16 cellular contexts compared by ENCODE assay signal in genomic region chr1:52677407-52677806, GRCh38. TPM values are rescaled to one million over a fixed set of nuclear protein-coding genes. Genes with fewer than 3 reads are reported as not detected.
DNase-seq lines count a peak whose midpoint lies in the region; ATAC-seq lines count a peak whose summit lies in the region.
"Had no signal": no experiment of that assay in that cellular context is flagged by ENCODE, and none has a peak within 500 bp of the region (broad histone marks: within the 10 kb centered on the region; RNA-seq: fewer than 3 reads in every experiment).

No MANE protein-coding gene starts in this region.

- H3K4me1 Mint-ChIP-seq in activated naive CD4-positive, alpha-beta T cell treated with anti-CD3 and anti-CD28 coated beads, Interleukin-2, amount 10 ng/mL, durations not matched to agents 7 days and 5 days: peaks cover 14% of the 10 kb centered on the region
- H3K4me1 Mint-ChIP-seq in stimulated activated memory B cell treated with anti-CD40 and anti-IgM and Interleukin-4, amounts not matched to agents 10 μg/mL and 1 μg/mL and 100 μg/mL, for 72 hours: peaks cover 28% of the 10 kb centered on the region
- peaks cover 16% of the 10 kb centered on the region for H3K4me1 Mint-ChIP-seq in activated CD4-positive, alpha-beta T cell treated with anti-CD3 and anti-CD28 coated beads, Interleukin-2, amount 10 ng/mL, durations not matched to agents 7 days and 5 days

- H3K27me3 Mint-ChIP-seq in activated naive CD4-positive, alpha-beta T cell treated with anti-CD3 and anti-CD28 coated beads, Interleukin-2, amount 10 ng/mL, durations not matched to agents 7 days and 5 days: no peaks in the 10 kb centered on the region
- H3K27me3 Mint-ChIP-seq in stimulated activated memory B cell treated with anti-CD40 and anti-IgM and Interleukin-4, amounts not matched to agents 10 μg/mL and 1 μg/mL and 100 μg/mL, for 72 hours: no peaks in the 10 kb centered on the region
- H3K27me3 Mint-ChIP-seq in activated CD4-positive, alpha-beta T cell treated with anti-CD3 and anti-CD28 coated beads, Interleukin-2, amount 10 ng/mL, durations not matched to agents 7 days and 5 days: no peaks in the 10 kb centered on the region
- H3K27me3 Mint-ChIP-seq: activated CD4-positive, alpha-beta T cell treated with anti-CD3 and anti-CD28 coated beads for 36 hours; activated naive CD8-positive, alpha-beta T cell treated with anti-CD3 and anti-CD28 coated beads, Interleukin-2, amount 50 U/mL, for 24 hours; T-cell had no signal

- H3K36me3 Mint-ChIP-seq in activated naive CD4-positive, alpha-beta T cell treated with anti-CD3 and anti-CD28 coated beads, Interleukin-2, amount 10 ng/mL, durations not matched to agents 7 days and 5 days: peaks cover 17% of the 10 kb centered on the region
- peaks cover 31% of the 10 kb centered on the region for H3K36me3 Mint-ChIP-seq in stimulated activated memory B cell treated with anti-CD40 and anti-IgM and Interleukin-4, amounts not matched to agents 10 μg/mL and 1 μg/mL and 100 μg/mL, for 72 hours
- H3K36me3 Mint-ChIP-seq in activated CD4-positive, alpha-beta T cell treated with anti-CD3 and anti-CD28 coated beads, Interleukin-2, amount 10 ng/mL, durations not matched to agents 7 days and 5 days (ENCODE audit: low read depth): peaks cover 5% of the 10 kb centered on the region

- DNase-seq in activated naive CD4-positive, alpha-beta T cell treated with anti-CD3 and anti-CD28 coated beads, Interleukin-2, amount 10 ng/mL, durations not matched to agents 7 days and 5 days: no peak
- DNase-seq in activated naive CD4-positive, alpha-beta T cell (lab: John Stamatoyannopoulos, UW): no peak
- DNase-seq in amniotic epithelial cell (ENCODE audit: low read depth) (peak; percentile 78), left lobe of liver (ENCODE audit: low spot score) (peak; percentile 85), UCSD-AML1 (lab: John Stamatoyannopoulos, UW; ENCODE audit: unreplicated experiment) (no peak)
- no peak for DNase-seq in activated CD4-positive, alpha-beta T cell treated with anti-CD3 and anti-CD28 coated beads, Interleukin-2, amount 10 ng/mL, durations not matched to agents 7 days and 5 days
- DNase-seq: activated CD4-positive, alpha-beta T cell treated with anti-CD3 and anti-CD28 coated beads for 36 hours; activated naive CD8-positive, alpha-beta T cell treated with anti-CD3 and anti-CD28 coated beads, Interleukin-2, amount 50 U/mL, for 24 hours; glutamatergic neuron; NCI-H2081; stimulated activated CD4-positive, alpha-beta T cell treated with anti-CD3 and anti-CD28 coated beads, Interleukin-1b, Interleukin-23, amount 100 ng/mL, for 48 hours; T-cell had no signal

- no peaks in the 10 kb centered on the region for H3K9me3 Mint-ChIP-seq in activated naive CD4-positive, alpha-beta T cell treated with anti-CD3 and anti-CD28 coated beads, Interleukin-2, amount 10 ng/mL, durations not matched to agents 7 days and 5 days
- H3K9me3 Mint-ChIP-seq in stimulated activated memory B cell treated with anti-CD40 and anti-IgM and Interleukin-4, amounts not matched to agents 10 μg/mL and 1 μg/mL and 100 μg/mL, for 72 hours: no peaks in the 10 kb centered on the region
- no peaks in the 10 kb centered on the region for H3K9me3 Mint-ChIP-seq in activated CD4-positive, alpha-beta T cell treated with anti-CD3 and anti-CD28 coated beads, Interleukin-2, amount 10 ng/mL, durations not matched to agents 7 days and 5 days
- H3K9me3 Mint-ChIP-seq: activated naive CD8-positive, alpha-beta T cell treated with anti-CD3 and anti-CD28 coated beads, Interleukin-2, amount 50 U/mL, for 24 hours; T-cell had no signal

- peak; percentile 91 for ATAC-seq in left lobe of liver
- ATAC-seq in stimulated activated memory B cell treated with anti-CD40 and anti-IgM and Interleukin-4, amounts not matched to agents 10 μg/mL and 1 μg/mL and 100 μg/mL, for 72 hours: no peak
- no peak for ATAC-seq in HG02970 (IDR thresholded peaks at IDR 0.05; ENCODE audit: low FRiP score, unreplicated experiment)
- ATAC-seq: activated CD4-positive, alpha-beta T cell treated with anti-CD3 and anti-CD28 coated beads for 36 hours; activated naive CD8-positive, alpha-beta T cell treated with anti-CD3 and anti-CD28 coated beads, Interleukin-2, amount 50 U/mL, for 24 hours; T-cell had no signal

- H3K27ac Mint-ChIP-seq in activated naive CD4-positive, alpha-beta T cell treated with anti-CD3 and anti-CD28 coated beads, Interleukin-2, amount 10 ng/mL, durations not matched to agents 7 days and 5 days: peak overlapping the region; percentile 5
- peak overlapping the region; percentile 15 for H3K27ac Mint-ChIP-seq in stimulated activated memory B cell treated with anti-CD40 and anti-IgM and Interleukin-4, amounts not matched to agents 10 μg/mL and 1 μg/mL and 100 μg/mL, for 72 hours
- H3K27ac Mint-ChIP-seq in activated CD4-positive, alpha-beta T cell treated with anti-CD3 and anti-CD28 coated beads, Interleukin-2, amount 10 ng/mL, durations not matched to agents 7 days and 5 days: no peak overlapping the region
- H3K27ac Mint-ChIP-seq: activated CD4-positive, alpha-beta T cell treated with anti-CD3 and anti-CD28 coated beads for 36 hours; activated naive CD8-positive, alpha-beta T cell treated with anti-CD3 and anti-CD28 coated beads, Interleukin-2, amount 50 U/mL, for 24 hours had no signal

- no peak overlapping the region for H3K4me3 Mint-ChIP-seq in activated naive CD4-positive, alpha-beta T cell treated with anti-CD3 and anti-CD28 coated beads, Interleukin-2, amount 10 ng/mL, durations not matched to agents 7 days and 5 days
- no peak overlapping the region for H3K4me3 Mint-ChIP-seq in stimulated activated memory B cell treated with anti-CD40 and anti-IgM and Interleukin-4, amounts not matched to agents 10 μg/mL and 1 μg/mL and 100 μg/mL, for 72 hours
- H3K4me3 Mint-ChIP-seq in activated CD4-positive, alpha-beta T cell treated with anti-CD3 and anti-CD28 coated beads, Interleukin-2, amount 10 ng/mL, durations not matched to agents 7 days and 5 days: no peak overlapping the region
- H3K4me3 Mint-ChIP-seq: activated CD4-positive, alpha-beta T cell treated with anti-CD3 and anti-CD28 coated beads for 36 hours; activated naive CD8-positive, alpha-beta T cell treated with anti-CD3 and anti-CD28 coated beads, Interleukin-2, amount 50 U/mL, for 24 hours; T-cell had no signal

- CTCF ChIA-PET in activated naive CD4-positive, alpha-beta T cell treated with anti-CD3 and anti-CD28 coated beads, Interleukin-2, amount 10 ng/mL, durations not matched to agents 7 days and 5 days (lab: Charles Lee): no interaction called here
- CTCF ChIA-PET in activated CD4-positive, alpha-beta T cell treated with anti-CD3 and anti-CD28 coated beads, Interleukin-2, amount 10 ng/mL, durations not matched to agents 7 days and 5 days (lab: Charles Lee): no interaction called here

- POLR2A ChIA-PET in activated CD4-positive, alpha-beta T cell treated with anti-CD3 and anti-CD28 coated beads, Interleukin-2, amount 10 ng/mL, durations not matched to agents 7 days and 5 days (lab: Charles Lee): no interaction called here

RNA-seq across cellular contexts. Expression of gene COA7, which starts 20.7 kb away (rescaled TPM):
- 16.9 TPM for total RNA-seq in left lobe of liver
- total RNA-seq in activated CD4-positive, alpha-beta T cell treated with anti-CD3 and anti-CD28 coated beads, Interleukin-2, amount 10 ng/mL, durations not matched to agents 7 days and 5 days: 10 to 100 TPM; 10.8 to 14.6 TPM

RNA-seq across cellular contexts. Expression of gene SHISAL2A, which starts 44.4 kb away (rescaled TPM):
- 0.23 TPM for total RNA-seq in left lobe of liver
- total RNA-seq in activated CD4-positive, alpha-beta T cell treated with anti-CD3 and anti-CD28 coated beads, Interleukin-2, amount 10 ng/mL, durations not matched to agents 7 days and 5 days: 1 to 10 TPM; 8.2 TPM
- total RNA-seq: kidney epithelial cell, myocyte had no signal

RNA-seq across cellular contexts. Expression of gene ZYG11B, which starts 48.8 kb away (rescaled TPM):
- total RNA-seq in left lobe of liver: 35.5 TPM
- 10 to 100 TPM; 14.5 to 14.8 TPM for total RNA-seq in activated CD4-positive, alpha-beta T cell treated with anti-CD3 and anti-CD28 coated beads, Interleukin-2, amount 10 ng/mL, durations not matched to agents 7 days and 5 days

Comparison
In these comparisons a context has a peak if more than half of its experiments do, and no peak if none do; other contexts are left out.
1. DNase-seq: peak in amniotic epithelial cell (single experiment) and left lobe of liver (single experiment); none in activated naive CD4-positive, alpha-beta T cell treated with anti-CD3 and anti-CD28 coated beads, Interleukin-2, amount 10 ng/mL, durations not matched to agents 7 days and 5 days (single experiment), activated naive CD4-positive, alpha-beta T cell (0 of 4), activated CD4-positive, alpha-beta T cell treated with anti-CD3 and anti-CD28 coated beads, Interleukin-2, amount 10 ng/mL, durations not matched to agents 7 days and 5 days (single experiment) and UCSD-AML1 (single experiment).